8 cellular contexts compared by ENCODE assay signal in the genomic region with DNA sequence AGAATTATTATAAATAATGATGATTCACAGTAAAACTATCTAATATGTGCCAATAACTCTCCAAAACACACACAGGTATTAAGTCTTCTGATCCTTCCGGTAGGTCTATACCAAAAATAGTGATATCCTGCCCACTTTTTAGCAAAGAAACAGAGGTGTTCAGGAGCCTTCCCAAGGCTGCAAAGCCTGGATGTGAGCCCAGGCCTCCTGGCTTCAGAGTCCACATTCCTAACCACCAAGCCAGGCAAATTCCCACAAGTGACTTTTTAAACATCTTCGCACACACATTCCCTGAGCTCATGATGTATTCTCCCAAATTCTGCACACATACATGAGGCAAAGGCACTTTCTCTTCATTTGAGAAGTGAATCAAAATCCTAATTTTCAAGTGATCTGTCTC.
DNase-seq lines count a peak whose midpoint lies in the region; ATAC-seq and TF ChIP-seq lines count a peak whose summit lies in the region.
"Not testable (repeated sequence)": the region's sequence is repeated elsewhere in the genome, so short reads cannot be mapped to it uniquely, and the experiment has no call there.

No MANE protein-coding gene starts in this region.

- not testable (repeated sequence) for H3K36me3 ChIP-seq in PC-3 (ENCODE audit: low read depth, low read length)

- H3K4me1 Mint-ChIP-seq in chondrocyte (ENCODE audit: low read depth): peaks cover 22% of the 10 kb centered on the region

- TF ChIP-seq CTCF in AG09309 (IDR thresholded peaks at IDR 0.05; ENCODE audit: control insufficient read depth, insufficient read depth, low read depth, low read length, missing control alignments); PC-3 (conservative IDR thresholded peaks at IDR 0.05; ENCODE audit: low read depth, low read length); chondrocyte (IDR thresholded peaks at IDR 0.05): not testable (repeated sequence)

- ATAC-seq in PC-3 (peak; percentile 23), left lobe of liver (peak; percentile 53)

- peak overlapping the region; percentile 69; the same call in 1 of the 2 replicates for H3K4me2 ChIP-seq in PC-3 (ENCODE audit: low read length)

- not testable (repeated sequence) for H3K9ac ChIP-seq in PC-3 (ENCODE audit: low read length)

- not testable (repeated sequence) for H4K20me1 ChIP-seq in PC-3 (ENCODE audit: low read length)

- H3K36me3 Mint-ChIP-seq in chondrocyte (ENCODE audit: low read depth): not testable (repeated sequence)

- DNase-seq in AG09309 (ENCODE audit: low read depth): peak; percentile 29
- peak; percentile 59 for DNase-seq in HCEC 1CT
- peak; percentile 78 for DNase-seq in PC-3
- DNase-seq in amniotic epithelial cell (ENCODE audit: low read depth): peak; percentile 40
- DNase-seq in chondrocyte (ENCODE audit: low spot score); left lobe of liver (ENCODE audit: low spot score): not testable (repeated sequence)
- DNase-seq in fibroblast of peridontal ligament (ENCODE audit: extremely low read depth): peak; percentile 76
- peak; percentile 50 for DNase-seq in renal cortical epithelial cell (ENCODE audit: low read depth)

- not testable (repeated sequence) for BruUV-seq in PC-3 (replicated peaks; lab: Mats Ljungman, UMichigan)

- not testable (repeated sequence) for H3K4me3 ChIP-seq in AG09309 (ENCODE audit: control insufficient read depth, low read depth, low read length); PC-3 (ENCODE audit: low read length)

- H3K9me3 Mint-ChIP-seq in chondrocyte (ENCODE audit: low read depth): not testable (repeated sequence)

- H3K9me2 ChIP-seq in PC-3 (replicated peaks; ENCODE audit: low read length): not testable (repeated sequence)

- POLR2A ChIA-PET in PC-3 (lab: Charles Lee; ENCODE audit: unreplicated experiment): not testable (repeated sequence)

- not testable (repeated sequence) for H2AFZ ChIP-seq in PC-3 (ENCODE audit: low read length)

- intact Hi-C loops in PC-3 (cut with micrococcal nuclease): not testable (repeated sequence)

- H3F3A ChIP-seq in PC-3 (ENCODE audit: low read length, unreplicated experiment): not testable (repeated sequence)

- peaks cover 20% of the 10 kb centered on the region for H3K4me1 ChIP-seq in PC-3 (ENCODE audit: insufficient read depth, low read length)

- H3K27me3 Mint-ChIP-seq in chondrocyte (ENCODE audit: low read depth): not testable (repeated sequence)

- H3K79me2 ChIP-seq in PC-3 (ENCODE audit: low read length): peaks cover 22% of the 10 kb centered on the region

- peak overlapping the region; percentile 76 for H3K27ac ChIP-seq in PC-3 (ENCODE audit: low read length)

- H3K27ac Mint-ChIP-seq in chondrocyte (ENCODE audit: unreplicated experiment): peak overlapping the region; percentile 94

- not testable (repeated sequence) for H3K9me3 ChIP-seq in PC-3 (ENCODE audit: low read length)

- CTCF ChIA-PET in PC-3 (lab: Charles Lee): not testable (repeated sequence)

- H3K27me3 ChIP-seq in PC-3 (ENCODE audit: low read length): not testable (repeated sequence)

- not testable (repeated sequence) for H3K4me3 Mint-ChIP-seq in chondrocyte (ENCODE audit: unreplicated experiment)
